Comparison of ENCODE assay signal across 1 cellular context in the genomic region with DNA sequence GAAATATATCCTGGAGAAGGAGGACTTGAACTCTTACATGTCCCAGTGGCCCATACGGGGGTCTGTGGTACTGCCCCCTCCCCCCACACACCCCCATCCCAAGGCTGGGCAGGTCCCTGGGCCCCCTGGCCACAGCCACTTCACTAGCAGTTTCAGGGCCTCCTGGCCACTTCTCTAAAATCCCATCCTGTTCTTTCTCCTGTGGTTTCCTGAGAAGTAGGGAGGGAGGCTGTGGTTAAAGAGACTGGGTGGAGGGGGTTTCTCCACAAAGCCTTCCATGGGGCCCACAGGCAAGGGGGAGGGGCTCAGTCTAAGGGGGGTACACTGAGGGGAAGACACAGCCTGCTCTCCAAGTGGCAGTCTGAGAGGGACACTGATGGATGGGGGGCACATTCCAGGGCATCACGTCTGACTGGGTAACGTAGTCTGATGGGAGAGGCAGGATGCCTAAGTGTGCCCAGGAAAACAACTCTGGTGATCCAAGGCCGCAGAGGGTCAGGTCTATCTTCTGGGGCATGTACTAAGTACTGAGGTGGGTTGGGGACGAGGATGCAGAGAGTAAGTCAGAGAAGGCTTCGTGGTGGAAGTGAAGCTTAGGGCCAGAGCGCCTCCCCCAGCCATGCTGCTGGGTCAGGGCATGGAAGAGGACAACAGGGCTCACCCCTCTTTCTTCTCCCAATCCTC.
TF ChIP-seq lines count a peak whose summit lies in the region.

No MANE protein-coding gene starts in this region.

TF ChIP-seq in IMR-90, 13 proteins besides CTCF, POLR2A, EP300 and RAD21:
- TF ChIP-seq RFX5 (IDR thresholded peaks at IDR 0.05; ENCODE audit: low read depth, low read length) (no peak), RCOR1 (IDR thresholded peaks at IDR 0.05; ENCODE audit: insufficient replicate concordance, low read length) (no peak), NFE2L2 (IDR thresholded peaks at IDR 0.05; ENCODE audit: low read depth, low read length) (no peak), MAFK (IDR thresholded peaks at IDR 0.05; ENCODE audit: low read depth, low read length) (no peak), MXI1 (IDR thresholded peaks at IDR 0.05; ENCODE audit: borderline replicate concordance, low read depth, low read length) (no peak)
